In the genomic region with DNA sequence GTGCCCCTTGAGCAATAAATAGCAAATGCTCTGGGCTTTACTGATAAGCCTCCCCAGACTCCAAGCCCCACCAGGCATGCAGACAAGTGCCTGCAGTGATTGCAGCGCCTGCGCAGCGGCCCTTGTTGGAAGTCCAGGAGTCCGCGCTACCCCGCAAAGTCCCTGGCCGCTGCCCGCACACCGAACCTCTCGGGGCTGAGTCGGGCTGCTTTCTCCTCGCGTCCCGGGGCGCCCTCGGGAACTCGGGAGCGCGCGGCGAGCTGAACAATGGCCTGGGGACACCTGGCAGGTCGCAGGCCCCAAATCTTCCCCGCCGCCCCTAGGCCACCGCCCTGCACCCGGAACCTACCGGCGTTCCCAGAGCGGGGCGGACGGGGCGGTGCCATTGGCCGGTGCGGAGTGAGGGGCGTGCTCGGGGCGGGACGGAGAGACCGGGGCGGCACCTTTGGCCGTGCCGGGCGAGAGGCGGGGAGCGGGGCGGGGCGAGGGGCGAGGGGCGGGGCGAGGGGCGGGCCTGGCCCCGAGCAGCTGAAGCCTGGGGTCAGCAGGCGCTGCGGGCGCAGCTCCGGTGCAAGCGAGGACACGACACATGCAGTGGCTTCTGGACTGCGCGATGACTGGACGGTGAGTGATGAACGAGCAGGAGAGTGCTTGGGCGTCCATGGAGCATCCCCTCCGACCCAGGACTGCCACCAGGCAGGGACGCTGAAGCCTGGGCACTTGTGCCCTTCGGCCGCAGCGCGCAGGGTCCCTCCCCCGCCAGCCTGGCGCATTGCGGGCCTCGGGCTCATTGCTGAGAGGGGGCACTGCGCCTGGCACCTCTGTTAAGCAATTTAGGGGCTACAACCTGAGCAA, we compare ENCODE assay signal across 8 cellular contexts. TPM values are rescaled to one million over a fixed set of nuclear protein-coding genes. Genes with fewer than 3 reads are reported as not detected.
A peak's percentile ranks its signal among the peaks of the same experiment; 100 is the strongest.
DNase-seq lines count a peak whose midpoint lies in the region; ATAC-seq and TF ChIP-seq lines count a peak whose summit lies in the region.

A gene with protein sequence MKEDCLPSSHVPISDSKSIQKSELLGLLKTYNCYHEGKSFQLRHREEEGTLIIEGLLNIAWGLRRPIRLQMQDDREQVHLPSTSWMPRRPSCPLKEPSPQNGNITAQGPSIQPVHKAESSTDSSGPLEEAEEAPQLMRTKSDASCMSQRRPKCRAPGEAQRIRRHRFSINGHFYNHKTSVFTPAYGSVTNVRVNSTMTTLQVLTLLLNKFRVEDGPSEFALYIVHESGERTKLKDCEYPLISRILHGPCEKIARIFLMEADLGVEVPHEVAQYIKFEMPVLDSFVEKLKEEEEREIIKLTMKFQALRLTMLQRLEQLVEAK (plus strand): TSS at position 560 of the 855 bp plus-strand sequence. CDS start 10,401 bp downstream, outside the sequence.

- peak within 1 kb of the TSS; percentile 90 for H3K9ac ChIP-seq in adipocyte (ENCODE audit: low read length)

- H3K4me3 ChIP-seq in adipocyte (ENCODE audit: low read length) (peak within 1 kb of the TSS; percentile 88), heart left ventricle (peak within 1 kb of the TSS; percentile 45 to 90 (median 76)), upper lobe of left lung (peak within 1 kb of the TSS; percentile 50 to 74 (median 72))

- CTCF ChIA-PET in HEK293T (lab: Yijun Ruan, JAX), result interaction anchor here (0.7 kb wide), 1 partner anchor 16 kb away, joined by 3 read pairs; no protein-coding TSS in a partner anchor

- H3K27me3 ChIP-seq in adipocyte (replicated peaks; ENCODE audit: control insufficient read depth, insufficient read depth, low read length) (no peaks in the 10 kb centered on the region), heart left ventricle (no peaks in the 10 kb centered on the region), upper lobe of left lung (no peaks in the 10 kb centered on the region)

- peak in 1 of 4 donors; percentile 31 for TF ChIP-seq EP300 in upper lobe of left lung (IDR thresholded peaks at IDR 0.05)

- TF ChIP-seq POLR2A in heart left ventricle (IDR thresholded peaks at IDR 0.05) (peak; percentile 38 to 94), upper lobe of left lung (IDR thresholded peaks at IDR 0.05) (peak; percentile 29 to 98 (median 78))

- WGBS in heart left ventricle, 4 donors, result 0 to 1% (median 0%) methylated on average over 5 to 74 of the region's 74 CpGs
- 1 to 3% methylated on average over 10 to 31 of the region's 74 CpGs for WGBS in upper lobe of left lung, 2 donors

- ATAC-seq in heart left ventricle, result peak; percentile 76 to 94 (median 90)
- peak; percentile 96 to 97 for ATAC-seq in upper lobe of left lung (ENCODE audit: low FRiP score in 2 of 2)

- DNase-seq in GM10266 (ENCODE audit: extremely low spot score) (peak; percentile 96), HEK293T (ENCODE audit: extremely low spot score) (peak; percentile 96), MV-4-11 (lab: John Stamatoyannopoulos, UW) (peak; percentile 70), SW 1271 (lab: John Stamatoyannopoulos, UW) (peak; percentile 21 to 61), adipocyte (ENCODE audit: low read depth) (peak; percentile 93), heart left ventricle (peak; percentile 96 to 98 (median 97)), posterior vena cava (ENCODE audit: low spot score) (peak; percentile 98), upper lobe of left lung (peak; percentile 96 to 99)

- TF ChIP-seq CTCF in GM10266 (IDR thresholded peaks at IDR 0.05; ENCODE audit: control insufficient read depth, insufficient read depth, low read depth, missing control alignments), result no peak
- TF ChIP-seq CTCF in heart left ventricle (IDR thresholded peaks at IDR 0.05), result peak in 1 of 12 donors; percentile 7
- peak in 3 of 6 experiments; percentile 16 to 29 (median 24) for TF ChIP-seq CTCF in upper lobe of left lung (IDR thresholded peaks at IDR 0.05)

- H3K4me1 ChIP-seq in adipocyte (ENCODE audit: control insufficient read depth, insufficient read depth, low read length) (peaks cover 82% of the 10 kb centered on the region), heart left ventricle (peaks cover 10 to 89% (median 64%) of the 10 kb centered on the region in 12 donors), upper lobe of left lung (peaks cover 45 to 68% (median 53%) of the 10 kb centered on the region in 4 donors)

- H3K9me3 ChIP-seq in adipocyte (ENCODE audit: control insufficient read depth, low read length) (no peaks in the 10 kb centered on the region), heart left ventricle (peaks cover 0 to 6% (median 0%) of the 10 kb centered on the region in 12 donors), upper lobe of left lung (no peaks in the 10 kb centered on the region)

- intact Hi-C loops in heart left ventricle (cut with DNase I), result loop anchor here in 2 of 10 donors (1.0 to 10.0 kb wide), 7 partner anchors 15 to 85 kb away; a partner anchor contains a TSS
- intact Hi-C loops in posterior vena cava (cut with DNase I), result no loop called here

- H3K36me3 ChIP-seq in adipocyte (ENCODE audit: control insufficient read depth, insufficient read depth, low read length, severe bottlenecking) (no peaks in the 10 kb centered on the region), heart left ventricle (peaks cover 0 to 13% (median 0%) of the 10 kb centered on the region in 9 donors), upper lobe of left lung (peaks cover 0 to 12% (median 5%) of the 10 kb centered on the region in 4 donors)

- POLR2A ChIA-PET in HEK293T (lab: Yijun Ruan, JAX), result interaction anchor here (0.7 to 1.4 kb wide), 2 partner anchors 10 to 19 kb away, joined by 5 to 6 read pairs; a partner anchor contains a TSS

- H3K27ac ChIP-seq in heart left ventricle, result peak within 1 kb of the TSS; percentile 83 to 98 (median 94)
- peak within 1 kb of the TSS; percentile 88 to 97 (median 90) for H3K27ac ChIP-seq in upper lobe of left lung

TF ChIP-seq in HEK293T, 16 proteins besides CTCF, POLR2A, EP300 and RAD21:
- peak; percentile 35; the same call in 1 of the 2 replicates for TF ChIP-seq ELF4 (IDR thresholded peaks at IDR 0.05)
- no peak for TF ChIP-seq BHLHE40 (IDR thresholded peaks at IDR 0.05; ENCODE audit: borderline replicate concordance)

RNA-seq across cellular contexts. Expression of the gene that starts here (rescaled TPM):
- 100 to 1,000 TPM in 4 of 9 donors, 10 to 100 TPM in 5; 64.4 to 125 (median 89.5) TPM for total RNA-seq in heart left ventricle
- polyA plus RNA-seq in heart left ventricle, result 10 to 100 TPM; 48.3 to 66.2 TPM
- 10 to 100 TPM; 15.5 to 37.9 TPM for total RNA-seq in posterior vena cava
- total RNA-seq in upper lobe of left lung, result 100 to 1,000 TPM in 1 of 6 donors, 10 to 100 TPM in 5; 23.4 to 194 (median 48.0) TPM

Comparison
In these comparisons a context has a peak if more than half of its experiments do, and no peak if none do; other contexts are left out.
1. Peak in every context shown above with its lines: DNase-seq, ATAC-seq, H3K4me3 ChIP-seq and H3K27ac ChIP-seq.
2. DNase-seq: peak in every context shown above with its lines; median percentile 98 in posterior vena cava; 98 in upper lobe of left lung; 97 in heart left ventricle; 96 in GM10266; 96 in HEK293T; 93 in adipocyte; 70 in MV-4-11; 41 in SW 1271.